In genomic region chr3:25648107-25648535, GRCh38 we compare ENCODE assay signal across 8 cellular contexts. TPM values are rescaled to one million over a fixed set of nuclear protein-coding genes. Genes with fewer than 3 reads are reported as not detected.
DNase-seq lines count a peak whose midpoint lies in the region; ATAC-seq and TF ChIP-seq lines count a peak whose summit lies in the region.

No MANE protein-coding gene starts in this region.

- no peak overlapping the region for H3K4me3 Mint-ChIP-seq in activated CD4-positive, alpha-beta T cell treated with anti-CD3 and anti-CD28 coated beads for 36 hours

- H3K36me3 Mint-ChIP-seq in activated CD4-positive, alpha-beta T cell treated with anti-CD3 and anti-CD28 coated beads for 36 hours (ENCODE audit: low read depth), result peaks cover 30% of the 10 kb centered on the region

- no peaks in the 10 kb centered on the region for H3K27me3 Mint-ChIP-seq in activated CD4-positive, alpha-beta T cell treated with anti-CD3 and anti-CD28 coated beads for 36 hours

- H3K9me3 ChIP-seq in colonic mucosa (no peaks in the 10 kb centered on the region), right lobe of liver (no peaks in the 10 kb centered on the region)

- no peaks in the 10 kb centered on the region for H3K36me3 ChIP-seq in colonic mucosa
- no peaks in the 10 kb centered on the region for H3K36me3 ChIP-seq in right lobe of liver

- H3K27ac ChIP-seq in colonic mucosa (no peak overlapping the region), right lobe of liver (no peak overlapping the region)

- ATAC-seq in GM19351 (IDR thresholded peaks at IDR 0.05; ENCODE audit: unreplicated experiment) (peak; percentile 98), HG03439 (IDR thresholded peaks at IDR 0.05; ENCODE audit: unreplicated experiment) (peak; percentile 96), right lobe of liver (peak; percentile 100)
- ATAC-seq in activated CD4-positive, alpha-beta T cell treated with anti-CD3 and anti-CD28 coated beads for 36 hours, result peak; percentile 93

- H3K27me3 ChIP-seq in colonic mucosa (no peaks in the 10 kb centered on the region), right lobe of liver (no peaks in the 10 kb centered on the region)

- intact Hi-C loops in activated CD4-positive, alpha-beta T cell treated with anti-CD3 and anti-CD28 coated beads for 36 hours (cut with DNase I, micrococcal nuclease), result loop anchor here (1.0 to 10.0 kb wide), 8 partner anchors 15 to 1065 kb away; partner anchors contain the start of gene NGLY1 (in 1 of the 2)
- intact Hi-C loops in colonic mucosa (cut with DNase I) (loop anchor here (5.0 to 10.0 kb wide), 2 partner anchors 127 to 209 kb away; no protein-coding TSS in a partner anchor), right lobe of liver (cut with DNase I) (loop anchor here in 1 of 2 donors (10.0 kb wide), 1 partner anchor 207 kb away; no protein-coding TSS in a partner anchor)

- no peak overlapping the region for H3K9ac ChIP-seq in colonic mucosa (ENCODE audit: low read depth in 2 of 2, low read length in 2 of 2)

- H3K4me1 ChIP-seq in colonic mucosa (no peaks in the 10 kb centered on the region), right lobe of liver (peaks cover 0 to 10% (median 2%) of the 10 kb centered on the region in 4 donors)

- H3K4me1 Mint-ChIP-seq in activated CD4-positive, alpha-beta T cell treated with anti-CD3 and anti-CD28 coated beads for 36 hours, result peaks cover 48% of the 10 kb centered on the region

- H3K4me3 ChIP-seq in colonic mucosa, result no peak overlapping the region
- no peak overlapping the region for H3K4me3 ChIP-seq in right lobe of liver

- peaks cover 16% of the 10 kb centered on the region for H3K9me3 Mint-ChIP-seq in activated CD4-positive, alpha-beta T cell treated with anti-CD3 and anti-CD28 coated beads for 36 hours (ENCODE audit: low read depth)

- H3K27ac Mint-ChIP-seq in activated CD4-positive, alpha-beta T cell treated with anti-CD3 and anti-CD28 coated beads for 36 hours, result no peak overlapping the region

- WGBS in right lobe of liver (ENCODE audit: insufficient coverage, low coverage, low lambda C conversion rate, missing lambda C conversion rate), result 38% methylated on average over 3 of the region's 3 CpGs

- POLR2A ChIA-PET in activated CD4-positive, alpha-beta T cell treated with anti-CD3 and anti-CD28 coated beads for 36 hours (lab: Charles Lee), result interaction anchor here (0.6 to 0.8 kb wide), 4 partner anchors 13 to 208 kb away, joined by 3 to 5 read pairs (median 4); no protein-coding TSS in a partner anchor

- CTCF ChIA-PET in activated CD4-positive, alpha-beta T cell treated with anti-CD3 and anti-CD28 coated beads for 36 hours (lab: Charles Lee), result interaction anchor here (0.6 to 5.1 kb wide), 36 partner anchors 8 to 1065 kb away, joined by 3 to 116 read pairs (median 4); partner anchors contain the start of genes NGLY1 and OXSM

- TF ChIP-seq CTCF in colonic mucosa (IDR thresholded peaks at IDR 0.05), result peak; percentile 87
- TF ChIP-seq CTCF in right lobe of liver (IDR thresholded peaks at IDR 0.05), result peak; percentile 88 to 97 (median 92)

- TF ChIP-seq POLR2A in right lobe of liver (IDR thresholded peaks at IDR 0.05), result no peak

- DNase-seq in C1 segment of cervical spinal cord (lab: John Stamatoyannopoulos, UW), result peak in 10 of 14 donors; percentile 3 to 51 (median 30)
- DNase-seq in NCI-H524 treated with DMSO at 0.1 percent for 48 hours (lab: John Stamatoyannopoulos, UW), result peak; percentile 71
- peak; percentile 90 for DNase-seq in activated CD4-positive, alpha-beta T cell treated with anti-CD3 and anti-CD28 coated beads for 36 hours
- DNase-seq in colonic mucosa, result peak; percentile 88
- peak in 2 of 3 donors; percentile 25 to 77 for DNase-seq in right lobe of liver
- DNase-seq in stimulated activated CD8-positive, alpha-beta memory T cell treated with anti-CD3 and anti-CD28 coated beads, Interleukin-12 subunit alpha, Interleukin-12 subunit beta, amount 100 ng/mL, for 24 hours (ENCODE audit: extremely low read depth), result peak; percentile 35

RNA-seq across cellular contexts. Expression of gene TOP2B, which starts 16.6 kb away (rescaled TPM):
- 100 to 1,000 TPM; 132 to 156 TPM for total RNA-seq in activated CD4-positive, alpha-beta T cell treated with anti-CD3 and anti-CD28 coated beads for 36 hours
- 100 to 1,000 TPM; 105 TPM for total RNA-seq in colonic mucosa
- 10 to 100 TPM; 26.3 to 42.3 (median 33.5) TPM for total RNA-seq in right lobe of liver

Comparison
In these comparisons a context has a peak if more than half of its experiments do, and no peak if none do; other contexts are left out.
1. DNase-seq: peak in every context shown above with its lines; median percentile 90 in activated CD4-positive, alpha-beta T cell treated with anti-CD3 and anti-CD28 coated beads for 36 hours; 88 in colonic mucosa; 71 in NCI-H524 treated with DMSO at 0.1 percent for 48 hours; 51 in right lobe of liver; 35 in stimulated activated CD8-positive, alpha-beta memory T cell treated with anti-CD3 and anti-CD28 coated beads, Interleukin-12 subunit alpha, Interleukin-12 subunit beta, amount 100 ng/mL, for 24 hours; 30 in C1 segment of cervical spinal cord.